In the genomic region with DNA sequence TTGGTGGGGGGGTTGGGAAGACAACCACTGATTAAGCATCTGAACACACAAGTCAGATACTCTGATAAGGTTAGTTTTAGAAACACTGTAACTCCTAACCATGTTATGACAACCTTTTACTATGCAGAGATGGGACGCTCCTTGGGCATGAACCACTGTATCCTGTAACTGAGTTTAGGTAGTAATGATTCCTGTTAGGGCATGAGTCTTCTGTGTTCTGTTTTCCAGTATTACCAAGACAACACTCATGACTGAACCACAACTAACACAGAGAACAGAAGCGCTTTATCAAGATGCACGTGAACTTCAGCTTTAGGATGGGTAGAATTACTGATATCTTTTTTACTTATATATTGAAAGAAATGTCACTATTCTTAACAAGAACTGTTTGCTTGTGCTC, we compare ENCODE assay signal across 24 cellular contexts. TPM values are rescaled to one million over a fixed set of nuclear protein-coding genes. Genes with fewer than 3 reads are reported as not detected.
DNase-seq lines count a peak whose midpoint lies in the region; ATAC-seq, FAIRE-seq and TF ChIP-seq lines count a peak whose summit lies in the region.
"Had no signal": no experiment of that assay in that cellular context is flagged by ENCODE, and none has a peak within 500 bp of the region (broad histone marks: within the 10 kb centered on the region; RNA-seq: fewer than 3 reads in every experiment).

No MANE protein-coding gene starts in this region.

- H3K4me3 Mint-ChIP-seq in activated T-helper 2 cell treated with anti-CD3 and anti-CD28 coated beads, Interferon-gamma antibody, Interleukin-2, Interleukin-4, amounts not matched to agents 10 μg/mL and 5 μg/mL and 100 μg/mL, durations not matched to agents 14 hours and 24 hours and 36 hours (ENCODE audit: low read depth) = no peak overlapping the region
- H3K4me3 Mint-ChIP-seq: neural crest cell had no signal

- 91 to 94% methylated on average over 3 of the region's 3 CpGs for WGBS in aorta, 2 donors

- H3K4me1 Mint-ChIP-seq in activated T-helper 2 cell treated with anti-CD3 and anti-CD28 coated beads, Interferon-gamma antibody, Interleukin-2, Interleukin-4, amounts not matched to agents 10 μg/mL and 5 μg/mL and 100 μg/mL, durations not matched to agents 14 hours and 24 hours and 36 hours (ENCODE audit: low read depth) = peaks cover 45% of the 10 kb centered on the region
- H3K4me1 Mint-ChIP-seq: neural crest cell had no signal

- H3K27ac ChIP-seq in ACC112 (ENCODE audit: low read depth, low read length) (peak overlapping the region; percentile 96), aorta (ENCODE audit: low read depth in 1 of 2, low read length in 2 of 2) (no peak overlapping the region)
- H3K27ac ChIP-seq: ascending aorta, heart right ventricle, left ventricle myocardium inferior, stomach had no signal

- H3K36me3 ChIP-seq in ACC112 (ENCODE audit: insufficient read depth, low read length) (peaks cover 3% of the 10 kb centered on the region; the same call in 1 of the 2 replicates), aorta (ENCODE audit: control insufficient read depth in 1 of 2, insufficient read depth in 2 of 2, low read length in 1 of 2) (no peaks in the 10 kb centered on the region)
- H3K36me3 ChIP-seq: ascending aorta, HAP-1, heart right ventricle, left ventricle myocardium inferior, stomach had no signal

- H3K27me3 ChIP-seq in ACC112 (ENCODE audit: insufficient read depth, low read length) = no peaks in the 10 kb centered on the region
- no peaks in the 10 kb centered on the region for H3K27me3 ChIP-seq in aorta (ENCODE audit: control insufficient read depth in 1 of 2, insufficient read depth in 2 of 2, low read length in 1 of 2)
- H3K27me3 ChIP-seq: ascending aorta, heart right ventricle, stomach had no signal

- DNase-seq in H54 (ENCODE audit: insufficient read length, low spot score) (no peak), foreskin melanocyte (peak; percentile 86), NCI-H1436 treated with DMSO at 0.1 percent for 48 hours (lab: John Stamatoyannopoulos, UW) (no peak), midbrain (lab: John Stamatoyannopoulos, UW) (no peak), aorta (no peak), retina (no peak)
- no peak for DNase-seq in activated T-helper 2 cell treated with anti-CD3 and anti-CD28 coated beads, Interferon-gamma antibody, Interleukin-2, Interleukin-4, amounts not matched to agents 10 μg/mL and 5 μg/mL and 100 μg/mL, durations not matched to agents 14 hours and 24 hours and 36 hours (ENCODE audit: low spot score)
- DNase-seq: activated CD4-positive, CD25-positive, alpha-beta regulatory T cell; activated gamma-delta T cell; DMS79 treated with DMSO at 0.1 percent for 48 hours; heart right ventricle; left ventricle myocardium inferior; NCI-H1417; NCI-H524; stomach; T-helper 9 cell; trophoblast cell had no signal

- H3K36me3 Mint-ChIP-seq in activated T-helper 2 cell treated with anti-CD3 and anti-CD28 coated beads, Interferon-gamma antibody, Interleukin-2, Interleukin-4, amounts not matched to agents 10 μg/mL and 5 μg/mL and 100 μg/mL, durations not matched to agents 14 hours and 24 hours and 36 hours (ENCODE audit: low read depth) = peaks cover 10% of the 10 kb centered on the region

- H3K9me3 Mint-ChIP-seq in activated T-helper 2 cell treated with anti-CD3 and anti-CD28 coated beads, Interferon-gamma antibody, Interleukin-2, Interleukin-4, amounts not matched to agents 10 μg/mL and 5 μg/mL and 100 μg/mL, durations not matched to agents 14 hours and 24 hours and 36 hours = no peaks in the 10 kb centered on the region
- H3K9me3 Mint-ChIP-seq: neural crest cell had no signal

- peak; percentile 60 for FAIRE-seq in H54 (lab: Jason Lieb, UNC)
- FAIRE-seq: colon had no signal

- no peaks in the 10 kb centered on the region for H3K9me3 ChIP-seq in aorta (ENCODE audit: control insufficient read depth, low read length)
- H3K9me3 ChIP-seq: ascending aorta, HAP-1, stomach had no signal

- H3K4me3 ChIP-seq in ACC112 (ENCODE audit: low read depth, low read length) (no peak overlapping the region), aorta (ENCODE audit: low read length in 2 of 2) (no peak overlapping the region)
- H3K4me3 ChIP-seq: ascending aorta, HAP-1, heart right ventricle, left ventricle myocardium inferior, skin epidermis, stomach had no signal

- intact Hi-C loops in activated T-helper 2 cell treated with anti-CD3 and anti-CD28 coated beads, Interferon-gamma antibody, Interleukin-2, Interleukin-4, amounts not matched to agents 10 μg/mL and 5 μg/mL and 100 μg/mL, durations not matched to agents 14 hours and 24 hours and 36 hours (cut with micrococcal nuclease) = loop anchor here (1.0 kb wide), 2 partner anchors 9 to 13 kb away; no protein-coding TSS in a partner anchor
- intact Hi-C loops in aorta (cut with DNase I) = no loop called here

- ATAC-seq in aorta (ENCODE audit: low FRiP score) = no peak
- ATAC-seq: heart right ventricle had no signal

- no peak for TF ChIP-seq POLR2A in H54 (IDR thresholded peaks at IDR 0.05; ENCODE audit: low read depth, low read length)

- H3K4me1 ChIP-seq in ACC112 (ENCODE audit: control insufficient read depth, insufficient read depth, low read length, unreplicated experiment) (peaks cover 46% of the 10 kb centered on the region), aorta (ENCODE audit: control insufficient read depth in 1 of 2, insufficient read depth in 2 of 2, low read length in 2 of 2) (peaks cover 0 to 4% of the 10 kb centered on the region in 2 donors)
- H3K4me1 ChIP-seq: HAP-1, stomach had no signal

- H3K79me2 ChIP-seq in ACC112 (ENCODE audit: control insufficient read depth, insufficient read depth, low read length, unreplicated experiment) = no peaks in the 10 kb centered on the region

- no peak overlapping the region for H2AFZ ChIP-seq in ACC112 (ENCODE audit: low read length, unreplicated experiment)

- no peaks in the 10 kb centered on the region for H3K27me3 Mint-ChIP-seq in activated T-helper 2 cell treated with anti-CD3 and anti-CD28 coated beads, Interferon-gamma antibody, Interleukin-2, Interleukin-4, amounts not matched to agents 10 μg/mL and 5 μg/mL and 100 μg/mL, durations not matched to agents 14 hours and 24 hours and 36 hours (ENCODE audit: low read depth)

- peak overlapping the region; percentile 40 for H3K27ac Mint-ChIP-seq in activated T-helper 2 cell treated with anti-CD3 and anti-CD28 coated beads, Interferon-gamma antibody, Interleukin-2, Interleukin-4, amounts not matched to agents 10 μg/mL and 5 μg/mL and 100 μg/mL, durations not matched to agents 14 hours and 24 hours and 36 hours
- H3K27ac Mint-ChIP-seq: progenitor cell of endocrine pancreas had no signal

RNA-seq across cellular contexts. Expression of gene CREB1, which starts 14.1 kb away (rescaled TPM):
- total RNA-seq in activated T-helper 2 cell treated with anti-CD3 and anti-CD28 coated beads, Interferon-gamma antibody, Interleukin-2, Interleukin-4, amounts not matched to agents 10 μg/mL and 5 μg/mL and 100 μg/mL, durations not matched to agents 14 hours and 24 hours and 36 hours = 115 and 136 TPM in 2 replicates
- total RNA-seq in aorta = 10 to 100 TPM; 62.0 to 88.7 TPM
- 1 to 10 TPM; 8.4 to 9.3 TPM for polyA plus RNA-seq in aorta
